ENCODE assay signal across 27 cellular contexts in the genomic region with DNA sequence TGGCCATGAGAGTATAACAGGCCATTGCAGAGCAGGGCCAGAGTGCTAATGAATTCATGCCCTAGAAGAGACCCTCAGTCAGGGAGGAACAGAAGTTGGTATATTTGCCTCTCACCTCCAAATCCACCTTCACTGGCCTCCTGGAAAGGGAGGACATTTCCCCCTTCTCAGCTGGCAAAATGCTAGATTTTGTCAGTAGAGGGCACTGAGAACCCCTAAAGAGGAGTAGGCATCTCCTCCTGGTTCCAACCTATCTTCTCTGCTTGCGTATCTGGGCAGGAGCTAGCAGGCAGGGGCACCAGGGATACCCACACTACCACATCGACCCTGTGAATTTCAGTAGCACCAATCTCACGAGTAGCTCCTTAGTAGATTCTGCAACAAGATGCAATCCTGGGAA.
DNase-seq lines count a peak whose midpoint lies in the region; ATAC-seq, FAIRE-seq and TF ChIP-seq lines count a peak whose summit lies in the region.
"Had no signal": no experiment of that assay in that cellular context is flagged by ENCODE, and none has a peak within 500 bp of the region (broad histone marks: within the 10 kb centered on the region; RNA-seq: fewer than 3 reads in every experiment).

No MANE protein-coding gene starts in this region.

- H3K4me1 Mint-ChIP-seq in activated CD8-positive, alpha-beta T cell treated with anti-CD3 and anti-CD28 coated beads, Interleukin-2, amount 10 ng/mL, durations not matched to agents 7 days and 5 days (ENCODE audit: low read depth) = no peaks in the 10 kb centered on the region
- H3K4me1 Mint-ChIP-seq: activated CD8-positive, alpha-beta memory T cell treated with anti-CD3 and anti-CD28 coated beads, Interleukin-2, amount 10 ng/mL, durations not matched to agents 7 days and 5 days; stimulated activated naive CD8-positive, alpha-beta T cell treated with anti-CD3 and anti-CD28 coated beads, Interleukin-15, amount 100 ng/mL, for 72 hours had no signal

- no peak overlapping the region for H3K27ac Mint-ChIP-seq in activated CD8-positive, alpha-beta T cell treated with anti-CD3 and anti-CD28 coated beads, Interleukin-2, amount 10 ng/mL, durations not matched to agents 7 days and 5 days
- H3K27ac Mint-ChIP-seq: activated CD8-positive, alpha-beta memory T cell treated with anti-CD3 and anti-CD28 coated beads, Interleukin-2, amount 10 ng/mL, durations not matched to agents 7 days and 5 days; activated naive CD4-positive, alpha-beta T cell treated with anti-CD3 and anti-CD28 coated beads, Interleukin-2, amount 50 U/mL, for 72 hours; activated T-helper 1 cell treated with anti-CD3 and anti-CD28 coated beads, Interleukin-12 subunit alpha, Interleukin-12 subunit beta, Interleukin-2, Interleukin-4 antibody, amounts not matched to agents 30 ng/mL and 10 ng/mL and 1 ng/mL, durations not matched to agents 14 hours and 24 hours and 36 hours; stimulated activated naive CD8-positive, alpha-beta T cell treated with anti-CD3 and anti-CD28 coated beads, Interleukin-15, amount 100 ng/mL, for 72 hours had no signal

- peak; percentile 33; the same call in 1 of the 2 replicates for TF ChIP-seq RAD21 in GM12878 (IDR thresholded peaks at IDR 0.05; ENCODE audit: insufficient read depth, low read depth, low read length)

- H3K4me2 ChIP-seq in GM12878 (ENCODE audit: control insufficient read depth, insufficient read depth) (no peak overlapping the region), mesendoderm (ENCODE audit: low read length) (no peak overlapping the region)
- H3K4me2 ChIP-seq: BLaER1, smooth muscle cell had no signal

- no peak overlapping the region for H4K8ac ChIP-seq in mesendoderm (ENCODE audit: low read depth, low read length)

- H4K5ac ChIP-seq in mesendoderm (ENCODE audit: low read length) = no peak overlapping the region

- H3K36me3 ChIP-seq in H7 (replicated peaks; ENCODE audit: control insufficient read depth, insufficient read depth, low read length) (no peaks in the 10 kb centered on the region), GM12878 (ENCODE audit: control insufficient read depth in 2 of 2, insufficient read depth in 2 of 2, low read length in 1 of 2) (no peaks in the 10 kb centered on the region), mesendoderm (ENCODE audit: control insufficient read depth, insufficient read depth, low read length) (no peaks in the 10 kb centered on the region)
- H3K36me3 ChIP-seq: ascending aorta, BLaER1, heart right ventricle, tibial nerve had no signal

- H3K36me3 Mint-ChIP-seq in activated CD8-positive, alpha-beta T cell treated with anti-CD3 and anti-CD28 coated beads, Interleukin-2, amount 10 ng/mL, durations not matched to agents 7 days and 5 days (ENCODE audit: low read depth) = no peaks in the 10 kb centered on the region
- H3K36me3 Mint-ChIP-seq: activated CD8-positive, alpha-beta memory T cell treated with anti-CD3 and anti-CD28 coated beads, Interleukin-2, amount 10 ng/mL, durations not matched to agents 7 days and 5 days; activated naive CD4-positive, alpha-beta T cell treated with anti-CD3 and anti-CD28 coated beads, Interleukin-2, amount 50 U/mL, for 72 hours had no signal

- H3K9ac ChIP-seq in GM12878 (ENCODE audit: control insufficient read depth, insufficient read depth, low read length) (no peak overlapping the region), mesendoderm (ENCODE audit: low read length) (no peak overlapping the region)
- H3K9ac ChIP-seq: BLaER1 had no signal

- no peak overlapping the region for H3K4me3 Mint-ChIP-seq in activated CD8-positive, alpha-beta T cell treated with anti-CD3 and anti-CD28 coated beads, Interleukin-2, amount 10 ng/mL, durations not matched to agents 7 days and 5 days
- H3K4me3 Mint-ChIP-seq: activated CD8-positive, alpha-beta memory T cell treated with anti-CD3 and anti-CD28 coated beads, Interleukin-2, amount 10 ng/mL, durations not matched to agents 7 days and 5 days; activated T-helper 1 cell treated with anti-CD3 and anti-CD28 coated beads, Interleukin-12 subunit alpha, Interleukin-12 subunit beta, Interleukin-2, Interleukin-4 antibody, amounts not matched to agents 30 ng/mL and 10 ng/mL and 1 ng/mL, durations not matched to agents 14 hours and 24 hours and 36 hours; stimulated activated naive CD8-positive, alpha-beta T cell treated with anti-CD3 and anti-CD28 coated beads, Interleukin-15, amount 100 ng/mL, for 72 hours had no signal

- no peaks in the 10 kb centered on the region for H3K79me2 ChIP-seq in GM12878 (ENCODE audit: control insufficient read depth, insufficient read depth, low read length)
- H3K79me2 ChIP-seq in mesendoderm (ENCODE audit: control insufficient read depth, insufficient read depth, low read length) = no peaks in the 10 kb centered on the region

- no peak overlapping the region for H3K18ac ChIP-seq in mesendoderm (ENCODE audit: low read length)

- no peaks in the 10 kb centered on the region for H3K9me3 Mint-ChIP-seq in activated CD8-positive, alpha-beta T cell treated with anti-CD3 and anti-CD28 coated beads, Interleukin-2, amount 10 ng/mL, durations not matched to agents 7 days and 5 days (ENCODE audit: insufficient read depth)
- H3K9me3 Mint-ChIP-seq: activated naive CD4-positive, alpha-beta T cell treated with anti-CD3 and anti-CD28 coated beads, Interleukin-2, amount 50 U/mL, for 72 hours; activated T-helper 1 cell treated with anti-CD3 and anti-CD28 coated beads, Interleukin-12 subunit alpha, Interleukin-12 subunit beta, Interleukin-2, Interleukin-4 antibody, amounts not matched to agents 30 ng/mL and 10 ng/mL and 1 ng/mL, durations not matched to agents 14 hours and 24 hours and 36 hours; stimulated activated naive CD8-positive, alpha-beta T cell treated with anti-CD3 and anti-CD28 coated beads, Interleukin-15, amount 100 ng/mL, for 72 hours had no signal

- no peak overlapping the region for H2BK120ac ChIP-seq in mesendoderm (ENCODE audit: low read depth, low read length)

- FAIRE-seq in GM12878 (lab: Jason Lieb, UNC) = no peak
- FAIRE-seq: G401.6, HTR-8/SVneo had no signal

- H2BK15ac ChIP-seq in mesendoderm (replicated peaks; ENCODE audit: low read depth) = no peak overlapping the region

- no TSS peak for BruUV-seq in GM12878 (replicated peaks; lab: Mats Ljungman, UMichigan)

- no peaks in the 10 kb centered on the region for H4K20me1 ChIP-seq in GM12878 (ENCODE audit: control insufficient read depth, insufficient read depth)
- H4K20me1 ChIP-seq: BLaER1 had no signal

- 29% methylated on average over 3 of the region's 3 CpGs for WGBS in GM12878 (ENCODE audit: insufficient coverage, insufficient replicate concordance, low lambda C conversion rate, missing lambda C conversion rate)
- WGBS in mesendoderm (ENCODE audit: extremely low coverage, insufficient coverage, low lambda C conversion rate) = no CpG with 5 or more reads among the region's 3 CpGs

- CTCF ChIA-PET in GM12878 (lab: Yijun Ruan, JAX) = interaction anchor here (0.6 to 1.4 kb wide), 8 partner anchors 8 to 155 kb away, joined by 3 to 7 read pairs (median 3); no protein-coding TSS in a partner anchor
- CTCF ChIA-PET in activated CD8-positive, alpha-beta T cell treated with anti-CD3 and anti-CD28 coated beads, Interleukin-2, amount 10 ng/mL, durations not matched to agents 7 days and 5 days (lab: Charles Lee) = interaction anchor here (1.0 to 1.5 kb wide), 2 partner anchors 19 to 156 kb away, joined by 3 read pairs; no protein-coding TSS in a partner anchor

- no peak overlapping the region for H2BK5ac ChIP-seq in mesendoderm (ENCODE audit: low read length)

- DNase-seq in ELR (ENCODE audit: low read depth) (peak; percentile 1), H7 (peak; percentile 11), GM12878 (ENCODE audit: low read depth, low spot score) (no peak), mesendoderm (peak; percentile 49)
- no peak for DNase-seq in activated CD8-positive, alpha-beta T cell treated with anti-CD3 and anti-CD28 coated beads, Interleukin-2, amount 10 ng/mL, durations not matched to agents 7 days and 5 days
- DNase-seq: activated CD4-positive, alpha-beta T cell treated with anti-CD3 and anti-CD28 coated beads for 4 hours; activated CD8-positive, alpha-beta memory T cell treated with anti-CD3 and anti-CD28 coated beads, Interleukin-2, amount 10 ng/mL, durations not matched to agents 7 days and 5 days; effector memory CD4-positive, alpha-beta T cell; heart right ventricle; Kasumi-1; NCI-H1092 treated with DMSO at 0.1 percent for 48 hours; NCI-H2107; NCI-H524; psoas muscle; Right ventricle myocardium superior; stimulated activated CD4-positive, alpha-beta T cell treated with anti-CD3 and anti-CD28 coated beads, Interleukin-4, amount 100 ng/mL, for 24 hours; stimulated activated naive CD8-positive, alpha-beta T cell treated with anti-CD3 and anti-CD28 coated beads, Interleukin-15, amount 100 ng/mL, for 72 hours had no signal

- TF ChIP-seq CTCF in GM12878 (IDR thresholded peaks at IDR 0.05 in 2 of 3, conservative IDR thresholded peaks at IDR 0.05 in 1 of 3; ENCODE audit: control insufficient read depth in 2 of 3, extremely low read depth in 1 of 3, insufficient read depth in 1 of 3, low read depth in 3 of 3, low read length in 3 of 3) = no peak; a peak in 2 of 6 replicates

- H3K4ac ChIP-seq in mesendoderm (ENCODE audit: low read depth, low read length) = no peak overlapping the region

- TF ChIP-seq POLR2A in GM12878 (IDR thresholded peaks at IDR 0.05; ENCODE audit: low read depth, low read length) = no peak

- no peak for TF ChIP-seq EP300 in GM12878 (IDR thresholded peaks at IDR 0.05; ENCODE audit: borderline replicate concordance in 1 of 2, control insufficient read depth in 1 of 2, low read depth in 2 of 2, low read length in 2 of 2)

- H2AFZ ChIP-seq in GM12878 (ENCODE audit: control insufficient read depth, low read depth, low read length) = no peak overlapping the region

- POLR2A ChIA-PET in GM12878 (lab: Charles Lee) = no interaction called here
- POLR2A ChIA-PET in activated CD8-positive, alpha-beta T cell treated with anti-CD3 and anti-CD28 coated beads, Interleukin-2, amount 10 ng/mL, durations not matched to agents 7 days and 5 days (lab: Charles Lee) = no interaction called here

- H3K9me3 ChIP-seq in GM12878 (replicated peaks; ENCODE audit: control insufficient read depth, insufficient read depth, low read length) = no peaks in the 10 kb centered on the region
- H3K9me3 ChIP-seq: ascending aorta, BLaER1, psoas muscle, tibial nerve had no signal

- intact Hi-C loops in GM12878 (cut with micrococcal nuclease; ENCODE audit: unreplicated experiment) = loop anchor here (1.0 kb wide), 1 partner anchor 146 kb away; no protein-coding TSS in a partner anchor

- no peaks in the 10 kb centered on the region for H3K79me1 ChIP-seq in mesendoderm (ENCODE audit: low read length)

- H3K27me3 Mint-ChIP-seq in activated CD8-positive, alpha-beta T cell treated with anti-CD3 and anti-CD28 coated beads, Interleukin-2, amount 10 ng/mL, durations not matched to agents 7 days and 5 days (ENCODE audit: low read depth) = no peaks in the 10 kb centered on the region

- no peak overlapping the region for H3K56ac ChIP-seq in mesendoderm (ENCODE audit: low read length)

- RAD21 ChIA-PET in GM12878 (lab: Charles Lee; ENCODE audit: unreplicated experiment) = interaction anchor here (0.8 to 1.3 kb wide), 3 partner anchors 151 to 155 kb away, joined by 3 read pairs; no protein-coding TSS in a partner anchor

- in situ Hi-C loops in GM12878 (cut with MboI) = no loop called here

- no peak overlapping the region for H3K4me3 ChIP-seq in H7 (ENCODE audit: insufficient read depth, low read depth, low read length)
- no peak overlapping the region for H3K4me3 ChIP-seq in GM12878
- H3K4me3 ChIP-seq in mesendoderm (ENCODE audit: low read length) = no peak overlapping the region
- H3K4me3 ChIP-seq: ascending aorta, BLaER1, heart right ventricle, psoas muscle, smooth muscle cell, tibial nerve had no signal

- SMC1A ChIA-PET in GM12878 (lab: Charles Lee; ENCODE audit: uncharacterized antibody, unreplicated experiment) = no interaction called here

- H3K27ac ChIP-seq in GM12878 (ENCODE audit: control insufficient read depth, insufficient read depth) = no peak overlapping the region
- no peak overlapping the region for H3K27ac ChIP-seq in mesendoderm (ENCODE audit: low read depth, low read length)
- H3K27ac ChIP-seq: ascending aorta, BLaER1, heart right ventricle, psoas muscle, tibial nerve had no signal

- ATAC-seq in GM12878 (peak; percentile 44; the same call in 2 of the 3 replicates), GM21381 (IDR thresholded peaks at IDR 0.05; ENCODE audit: unreplicated experiment) (no peak), GM18861 (IDR thresholded peaks at IDR 0.05; ENCODE audit: unreplicated experiment) (no peak)
- no peak for ATAC-seq in activated CD8-positive, alpha-beta T cell treated with anti-CD3 and anti-CD28 coated beads, Interleukin-2, amount 10 ng/mL, durations not matched to agents 7 days and 5 days
- ATAC-seq: activated CD8-positive, alpha-beta memory T cell treated with anti-CD3 and anti-CD28 coated beads, Interleukin-2, amount 10 ng/mL, durations not matched to agents 7 days and 5 days; activated naive CD4-positive, alpha-beta T cell treated with anti-CD3 and anti-CD28 coated beads, Interleukin-2, amount 50 U/mL, for 72 hours; heart right ventricle; psoas muscle; stimulated activated naive CD8-positive, alpha-beta T cell treated with anti-CD3 and anti-CD28 coated beads, Interleukin-15, amount 100 ng/mL, for 72 hours had no signal

- H3K4me1 ChIP-seq in GM12878 (ENCODE audit: control insufficient read depth, insufficient read depth, low read length) (no peaks in the 10 kb centered on the region), mesendoderm (ENCODE audit: control insufficient read depth, low read depth, low read length) (no peaks in the 10 kb centered on the region)
- H3K4me1 ChIP-seq: ascending aorta, BLaER1, heart right ventricle, psoas muscle, tibial nerve had no signal

- no peak overlapping the region for H2AK5ac ChIP-seq in mesendoderm (ENCODE audit: low read length)

- H3K23ac ChIP-seq in mesendoderm (ENCODE audit: low read length) = no peak overlapping the region

- H3K27me3 ChIP-seq in H7 (ENCODE audit: control insufficient read depth, insufficient read depth, low read length) = no peaks in the 10 kb centered on the region
- H3K27me3 ChIP-seq in GM12878 (replicated peaks in 1 of 2; ENCODE audit: control insufficient read depth in 2 of 2, insufficient read depth in 2 of 2, low read length in 1 of 2) = peaks cover 0 to 3% of the 10 kb centered on the region in 2 experiments; a peak in 3 of 4 replicates
- H3K27me3 ChIP-seq in mesendoderm (ENCODE audit: insufficient read depth, low read length, poor library complexity) = no peaks in the 10 kb centered on the region
- H3K27me3 ChIP-seq: ascending aorta, BLaER1, tibial nerve had no signal

Comparison
In these comparisons a context has a peak if more than half of its experiments do, and no peak if none do; other contexts are left out.
1. DNase-seq: peak in ELR (single experiment), H7 (single experiment) and mesendoderm (single experiment); none in GM12878 (single experiment) and activated CD8-positive, alpha-beta T cell treated with anti-CD3 and anti-CD28 coated beads, Interleukin-2, amount 10 ng/mL, durations not matched to agents 7 days and 5 days (single experiment).